In genomic region chr7:149773446-149774236, GRCh38 we compare ENCODE assay signal across 8 cellular contexts.
DNase-seq lines count a peak whose midpoint lies in the region; ATAC-seq lines count a peak whose summit lies in the region.

Gene ZNF467, minus strand, starts transcription at chr7:149773588. Its CDS starts 2,556 bp downstream, at chr7:149771032.

- no peak for ATAC-seq in GM21737 (IDR thresholded peaks at IDR 0.05; ENCODE audit: unreplicated experiment)

- peaks cover 33% of the 10 kb centered on the region for H3K27me3 Mint-ChIP-seq in T-helper 1 cell treated with Interleukin-12 subunit alpha and Interleukin-12 subunit beta and Interleukin-4 antibody, amounts not matched to agents 30 μg/mL and 1 μg/mL, for 36 hours (ENCODE audit: low read depth)

- H3K4me1 Mint-ChIP-seq in T-helper 1 cell treated with Interleukin-12 subunit alpha and Interleukin-12 subunit beta and Interleukin-4 antibody, amounts not matched to agents 30 μg/mL and 1 μg/mL, for 36 hours (ENCODE audit: low read depth): peaks cover 4% of the 10 kb centered on the region

- H3K36me3 Mint-ChIP-seq in T-helper 1 cell treated with Interleukin-12 subunit alpha and Interleukin-12 subunit beta and Interleukin-4 antibody, amounts not matched to agents 30 μg/mL and 1 μg/mL, for 36 hours (ENCODE audit: low read depth): no peaks in the 10 kb centered on the region

- peak within 1 kb of the TSS; percentile 75 for H3K4me3 Mint-ChIP-seq in T-helper 1 cell treated with Interleukin-12 subunit alpha and Interleukin-12 subunit beta and Interleukin-4 antibody, amounts not matched to agents 30 μg/mL and 1 μg/mL, for 36 hours

- DNase-seq in activated T-cell treated with anti-CD3 and anti-CD28 coated beads for 1 hour (ENCODE audit: low read depth): peak; percentile 49
- no peak for DNase-seq in activated T-cell treated with anti-CD3 and anti-CD28 coated beads, Interleukin-2, amount 50 U/mL, for 48 hours
- DNase-seq in caudate nucleus (lab: John Stamatoyannopoulos, UW): peak in 42 of 61 donors; percentile 11 to 82 (median 56)
- DNase-seq in left kidney (ENCODE audit: low read depth, low spot score): peak; percentile 84
- DNase-seq in stimulated activated CD4-positive, alpha-beta T cell treated with anti-CD3 and anti-CD28 coated beads, Interleukin-4, amount 100 ng/mL, for 1 hour: peak; percentile 47
- DNase-seq in middle frontal gyrus (ENCODE audit: extremely low spot score, low spot score): no peak

- no peaks in the 10 kb centered on the region for H3K9me3 Mint-ChIP-seq in T-helper 1 cell treated with Interleukin-12 subunit alpha and Interleukin-12 subunit beta and Interleukin-4 antibody, amounts not matched to agents 30 μg/mL and 1 μg/mL, for 36 hours

- H3K27ac ChIP-seq in caudate nucleus (ENCODE audit: low read depth, low read length): no peak within 1 kb of the TSS

- no peak within 1 kb of the TSS for H3K27ac Mint-ChIP-seq in T-helper 1 cell treated with Interleukin-12 subunit alpha and Interleukin-12 subunit beta and Interleukin-4 antibody, amounts not matched to agents 30 μg/mL and 1 μg/mL, for 36 hours

Comparison
In these comparisons a context has a peak if more than half of its experiments do, and no peak if none do; other contexts are left out.
1. DNase-seq: peak in activated T-cell treated with anti-CD3 and anti-CD28 coated beads for 1 hour (single experiment), caudate nucleus (42 of 61), left kidney (single experiment) and stimulated activated CD4-positive, alpha-beta T cell treated with anti-CD3 and anti-CD28 coated beads, Interleukin-4, amount 100 ng/mL, for 1 hour (single experiment); none in activated T-cell treated with anti-CD3 and anti-CD28 coated beads, Interleukin-2, amount 50 U/mL, for 48 hours (0 of 2) and middle frontal gyrus (single experiment).